24 cellular contexts compared by ENCODE assay signal in the genomic region with DNA sequence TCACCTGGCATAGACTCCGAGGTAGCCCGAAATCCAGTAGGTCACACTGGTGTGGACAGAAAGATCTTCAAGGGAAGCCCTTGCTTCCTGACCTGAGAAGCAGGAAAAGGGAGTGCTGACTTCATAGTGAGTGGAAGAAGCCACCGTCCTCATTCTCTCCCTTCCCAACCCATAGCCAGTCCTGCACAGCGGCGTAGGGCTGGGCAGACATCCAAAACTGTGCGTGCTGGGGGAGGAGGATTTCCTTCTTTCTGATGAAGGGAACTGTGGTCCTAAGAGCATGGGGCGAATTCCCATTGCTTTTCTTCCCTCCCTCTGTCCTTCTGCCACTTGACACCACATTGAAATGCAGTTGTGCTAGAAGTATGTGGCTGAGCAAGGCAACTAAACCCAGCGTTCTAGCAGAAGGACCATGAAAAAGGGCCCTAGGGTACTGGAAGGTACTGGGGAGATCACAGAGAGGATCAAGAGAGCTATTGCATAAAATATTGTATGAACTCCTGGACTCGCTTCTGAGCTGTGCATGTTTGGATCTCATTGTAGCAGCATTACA.
A peak's percentile ranks its signal among the peaks of the same experiment; 100 is the strongest.
DNase-seq lines count a peak whose midpoint lies in the region; ATAC-seq, FAIRE-seq and TF ChIP-seq lines count a peak whose summit lies in the region.
"Had no signal": no experiment of that assay in that cellular context is flagged by ENCODE, and none has a peak within 500 bp of the region (broad histone marks: within the 10 kb centered on the region; RNA-seq: fewer than 3 reads in every experiment).

No MANE protein-coding gene starts in this region.

- H3K27me3 Mint-ChIP-seq in CD4-positive, alpha-beta memory T cell: peaks cover 11% of the 10 kb centered on the region in 2 donors
- H3K27me3 Mint-ChIP-seq: progenitor cell of endocrine pancreas had no signal

- FAIRE-seq in bronchial epithelial cell (lab: Jason Lieb, UNC): no peak

- no peak overlapping the region for H3K4me3 ChIP-seq in bronchial epithelial cell (ENCODE audit: low read depth, low read length)
- no peak overlapping the region for H3K4me3 ChIP-seq in CD4-positive, alpha-beta memory T cell (ENCODE audit: low read length in 2 of 2)
- H3K4me3 ChIP-seq: SJSA1, skin epidermis, thoracic aorta had no signal

- peak; percentile 59 to 86 for ATAC-seq in left cardiac atrium
- ATAC-seq in GM18873 (IDR thresholded peaks at IDR 0.05; ENCODE audit: low FRiP score, unreplicated experiment): no peak
- ATAC-seq: activated naive CD8-positive, alpha-beta T cell treated with anti-CD3 and anti-CD28 coated beads, Interleukin-2, amount 50 U/mL, for 24 hours; CD8-positive, alpha-beta T cell; Panc1 had no signal

- no peaks in the 10 kb centered on the region for H3K9me3 ChIP-seq in CD4-positive, alpha-beta memory T cell (ENCODE audit: control insufficient read depth in 1 of 2, low read length in 2 of 2)
- H3K9me3 ChIP-seq: SJSA1 had no signal

- peak; percentile 18 for DNase-seq in bronchial epithelial cell (ENCODE audit: low read depth)
- no peak for DNase-seq in left cardiac atrium
- peak in 6 of 10 donors; percentile 42 to 84 (median 66) for DNase-seq in posterior cingulate gyrus
- DNase-seq in NCI-H146 treated with DMSO at 0.1 percent for 48 hours (lab: John Stamatoyannopoulos, UW; ENCODE audit: unreplicated experiment): no peak
- DNase-seq in T-helper 2 cell: no peak
- DNase-seq in CD4-positive, alpha-beta memory T cell: no peak
- DNase-seq: activated effector memory CD4-positive, alpha-beta T cell treated with Interleukin-2 at 50 U/mL for 16 hours; activated naive CD8-positive, alpha-beta T cell treated with anti-CD3 and anti-CD28 coated beads, Interleukin-2, amount 50 U/mL, for 24 hours; CD8-positive, alpha-beta T cell; HCEC 1CT; NCI-H1694 treated with DMSO at 0.1 percent for 48 hours; NCI-H446 treated with DMSO at 0.1 percent for 48 hours; stimulated activated naive CD4-positive, alpha-beta T cell had no signal

- no peak overlapping the region for H3K27ac Mint-ChIP-seq in CD4-positive, alpha-beta memory T cell
- H3K27ac Mint-ChIP-seq: activated naive CD8-positive, alpha-beta T cell treated with anti-CD3 and anti-CD28 coated beads, Interleukin-2, amount 50 U/mL, for 24 hours; CD8-positive, alpha-beta T cell; progenitor cell of endocrine pancreas; T-helper 1 cell treated with Interleukin-12 subunit alpha and Interleukin-12 subunit beta and Interleukin-4 antibody, amounts not matched to agents 30 μg/mL and 1 μg/mL, for 36 hours had no signal

- TF ChIP-seq CTCF in bronchial epithelial cell (IDR thresholded peaks at IDR 0.05; ENCODE audit: insufficient read depth, low read length, severe bottlenecking): no peak

- H3K36me3 Mint-ChIP-seq in CD4-positive, alpha-beta memory T cell: no peaks in the 10 kb centered on the region
- H3K36me3 Mint-ChIP-seq: CD8-positive, alpha-beta T cell had no signal

- H3K36me3 ChIP-seq in bronchial epithelial cell (ENCODE audit: control insufficient read depth, insufficient read depth, low read length): no peaks in the 10 kb centered on the region
- no peaks in the 10 kb centered on the region for H3K36me3 ChIP-seq in CD4-positive, alpha-beta memory T cell (ENCODE audit: insufficient read depth, low read length)
- H3K36me3 ChIP-seq: SJSA1, thoracic aorta had no signal

- intact Hi-C loops in left cardiac atrium (cut with DNase I): no loop called here
- intact Hi-C loops in posterior cingulate gyrus (cut with DNase I): no loop called here
- intact Hi-C loops in CD4-positive, alpha-beta memory T cell (cut with micrococcal nuclease): no loop called here

- TF ChIP-seq EP300 in Ishikawa (IDR thresholded peaks at IDR 0.05; ENCODE audit: borderline replicate concordance): no peak

- H3K4me1 Mint-ChIP-seq in CD4-positive, alpha-beta memory T cell: no peaks in the 10 kb centered on the region
- H3K4me1 Mint-ChIP-seq: activated naive CD8-positive, alpha-beta T cell treated with anti-CD3 and anti-CD28 coated beads, Interleukin-2, amount 50 U/mL, for 24 hours had no signal

- no peak for TF ChIP-seq RAD21 in Ishikawa (IDR thresholded peaks at IDR 0.05; ENCODE audit: low read depth)

- POLR2A ChIA-PET in CD4-positive, alpha-beta memory T cell (lab: Charles Lee; ENCODE audit: partially characterized antibody): no interaction called here

- CTCF ChIA-PET in CD4-positive, alpha-beta memory T cell (lab: Charles Lee; ENCODE audit: partially characterized antibody): no interaction called here

- no peak overlapping the region for H3K27ac ChIP-seq in CD4-positive, alpha-beta memory T cell (ENCODE audit: low read depth, low read length)
- H3K27ac ChIP-seq: KMS-11, SJSA1, skin epidermis, thoracic aorta, VCaP had no signal

- H3K4me3 Mint-ChIP-seq in CD4-positive, alpha-beta memory T cell: no peak overlapping the region
- H3K4me3 Mint-ChIP-seq: activated naive CD8-positive, alpha-beta T cell treated with anti-CD3 and anti-CD28 coated beads, Interleukin-2, amount 50 U/mL, for 24 hours; CD8-positive, alpha-beta T cell; neural crest cell; T-helper 1 cell treated with Interleukin-12 subunit alpha and Interleukin-12 subunit beta and Interleukin-4 antibody, amounts not matched to agents 30 μg/mL and 1 μg/mL, for 36 hours had no signal

- no peaks in the 10 kb centered on the region for H3K4me1 ChIP-seq in CD4-positive, alpha-beta memory T cell (ENCODE audit: insufficient read depth, low read length)
- H3K4me1 ChIP-seq: SJSA1 had no signal

- no peaks in the 10 kb centered on the region for H3K27me3 ChIP-seq in bronchial epithelial cell (ENCODE audit: control insufficient read depth, insufficient read depth, low read length)
- no peaks in the 10 kb centered on the region for H3K27me3 ChIP-seq in CD4-positive, alpha-beta memory T cell (ENCODE audit: insufficient read depth, low read length)

- peaks cover 0 to 23% (median 10%) of the 10 kb centered on the region in 8 donors for H3K9me3 Mint-ChIP-seq in CD4-positive, alpha-beta memory T cell

TF ChIP-seq in Ishikawa, 13 proteins besides CTCF, POLR2A, EP300 and RAD21:
- TF ChIP-seq NFIC (IDR thresholded peaks at IDR 0.05) (peak; percentile 63), EGR1 (IDR thresholded peaks at IDR 0.05) (no peak)
TF ChIP-seq in Ishikawa: peak in this region for 1.

Comparison
In these comparisons a context has a peak if more than half of its experiments do, and no peak if none do; other contexts are left out.
1. DNase-seq: peak in bronchial epithelial cell (single experiment) and posterior cingulate gyrus (6 of 10); none in left cardiac atrium (single experiment), NCI-H146 treated with DMSO at 0.1 percent for 48 hours (single experiment), T-helper 2 cell (0 of 5) and CD4-positive, alpha-beta memory T cell (0 of 5).